In genomic region chr12:3748620-3749019, GRCh38 we compare ENCODE assay signal across 20 cellular contexts. TPM values are rescaled to one million over a fixed set of nuclear protein-coding genes. Genes with fewer than 3 reads are reported as not detected.
A peak's percentile ranks its signal among the peaks of the same experiment; 100 is the strongest.
DNase-seq lines count a peak whose midpoint lies in the region; ATAC-seq and TF ChIP-seq lines count a peak whose summit lies in the region.
"Had no signal": no experiment of that assay in that cellular context is flagged by ENCODE, and none has a peak within 500 bp of the region (broad histone marks: within the 10 kb centered on the region; RNA-seq: fewer than 3 reads in every experiment).

No MANE protein-coding gene starts in this region.

- TF ChIP-seq CTCF in breast epithelium (IDR thresholded peaks at IDR 0.05) (no peak), MCF 10A (IDR thresholded peaks at IDR 0.05; ENCODE audit: unreplicated experiment) (no peak), foreskin fibroblast (IDR thresholded peaks at IDR 0.05; ENCODE audit: low read depth, low read length) (no peak)

- H3K9me3 ChIP-seq in breast epithelium = no peaks in the 10 kb centered on the region
- H3K9me3 ChIP-seq: body of pancreas, MG63, SK-N-SH, thoracic aorta had no signal

- H3K4me3 ChIP-seq in breast epithelium = no peak overlapping the region
- H3K4me3 ChIP-seq in foreskin fibroblast (ENCODE audit: low read depth in 1 of 2, low read length in 2 of 2) = no peak overlapping the region
- H3K4me3 ChIP-seq: body of pancreas, MG63, thoracic aorta had no signal

- intact Hi-C loops in breast epithelium (cut with DNase I; ENCODE audit: low total_unique reads) = no loop called here
- intact Hi-C loops in MCF 10A (cut with micrococcal nuclease) = no loop called here

- H3K27me3 Mint-ChIP-seq in MCF 10A (ENCODE audit: insufficient read depth, unreplicated experiment) (peaks cover 10% of the 10 kb centered on the region), immature natural killer cell (ENCODE audit: low read depth in 3 of 3) (peaks cover 7 to 26% (median 15%) of the 10 kb centered on the region in 3 donors)
- H3K27me3 Mint-ChIP-seq: effector memory CD8-positive, alpha-beta T cell; memory B cell; naive B cell; stimulated activated memory B cell treated with anti-CD40 and anti-IgM and Interleukin-4, amounts not matched to agents 10 μg/mL and 1 μg/mL and 100 μg/mL, for 72 hours had no signal

- no peaks in the 10 kb centered on the region for H3K36me3 ChIP-seq in breast epithelium
- H3K36me3 ChIP-seq: MG63, thoracic aorta had no signal

- no peaks in the 10 kb centered on the region for H3K9me3 Mint-ChIP-seq in MCF 10A (ENCODE audit: unreplicated experiment)
- H3K9me3 Mint-ChIP-seq in immature natural killer cell = no peaks in the 10 kb centered on the region
- H3K9me3 Mint-ChIP-seq: effector memory CD8-positive, alpha-beta T cell; memory B cell; stimulated activated memory B cell treated with anti-CD40 and anti-IgM and Interleukin-4, amounts not matched to agents 10 μg/mL and 1 μg/mL and 100 μg/mL, for 72 hours had no signal

- H3K4me3 Mint-ChIP-seq in MCF 10A (ENCODE audit: unreplicated experiment) (no peak overlapping the region), immature natural killer cell (no peak overlapping the region)
- H3K4me3 Mint-ChIP-seq: memory B cell; stimulated activated memory B cell treated with anti-CD40 and anti-IgM and Interleukin-4, amounts not matched to agents 10 μg/mL and 1 μg/mL and 100 μg/mL, for 72 hours had no signal

- H3K27me3 ChIP-seq in breast epithelium = no peaks in the 10 kb centered on the region
- H3K27me3 ChIP-seq: body of pancreas, MG63 had no signal

- DNase-seq in breast epithelium (ENCODE audit: low spot score in 2 of 2) (peak in 1 of 2 donors; percentile 39), MCF 10A (ENCODE audit: unreplicated experiment) (no peak), SK-N-DZ (ENCODE audit: low spot score) (peak; percentile 17), immature natural killer cell (no peak), NCI-H526 (lab: John Stamatoyannopoulos, UW) (no peak), foreskin fibroblast (no peak)
- DNase-seq: activated CD4-positive, CD25-positive, alpha-beta regulatory T cell; body of pancreas; effector memory CD8-positive, alpha-beta T cell; IMR-90; MG63; naive B cell; NCI-H1436 treated with DMSO at 0.1 percent for 48 hours; NCI-H446; SK-N-SH had no signal

- BruUV-seq in MCF 10A (replicated peaks; lab: Mats Ljungman, UMichigan) = no TSS peak

- H3K4me1 ChIP-seq in breast epithelium = no peaks in the 10 kb centered on the region

- TF ChIP-seq POLR2A in breast epithelium (IDR thresholded peaks at IDR 0.05) = no peak

- H3K36me3 Mint-ChIP-seq in MCF 10A (ENCODE audit: insufficient read depth, unreplicated experiment) = no peaks in the 10 kb centered on the region
- peaks cover 14 to 34% (median 20%) of the 10 kb centered on the region in 3 donors for H3K36me3 Mint-ChIP-seq in immature natural killer cell

- no peak overlapping the region for H3K27ac Mint-ChIP-seq in MCF 10A (ENCODE audit: low read depth, unreplicated experiment)
- H3K27ac Mint-ChIP-seq in immature natural killer cell = peak overlapping the region in 5 of 6 donors; percentile 56 to 83 (median 78)
- H3K27ac Mint-ChIP-seq: activated T-helper 2 cell treated with anti-CD3 and anti-CD28 coated beads, Interferon-gamma antibody, Interleukin-2, Interleukin-4, amounts not matched to agents 10 μg/mL and 5 μg/mL and 100 μg/mL, durations not matched to agents 14 hours and 24 hours and 36 hours; memory B cell; stimulated activated memory B cell treated with anti-CD40 and anti-IgM and Interleukin-4, amounts not matched to agents 10 μg/mL and 1 μg/mL and 100 μg/mL, for 72 hours had no signal

- ATAC-seq in GM21526 (IDR thresholded peaks at IDR 0.05; ENCODE audit: low FRiP score, unreplicated experiment) = no peak
- ATAC-seq: body of pancreas; effector memory CD8-positive, alpha-beta T cell; stimulated activated memory B cell treated with anti-CD40 and anti-IgM and Interleukin-4, amounts not matched to agents 10 μg/mL and 1 μg/mL and 100 μg/mL, for 72 hours had no signal

- CTCF ChIA-PET in MCF 10A (lab: Yijun Ruan, JAX) = interaction anchor here (0.7 kb wide), 1 partner anchor 1324 kb away, joined by 3 read pairs; no protein-coding TSS in a partner anchor

- H3K27ac ChIP-seq in breast epithelium = peak overlapping the region; percentile 80 to 90
- H3K27ac ChIP-seq: body of pancreas, thoracic aorta had no signal

- POLR2A ChIA-PET in MCF 10A (lab: Yijun Ruan, JAX) = no interaction called here

- H3K4me1 Mint-ChIP-seq in MCF 10A (ENCODE audit: insufficient read depth, unreplicated experiment) (no peaks in the 10 kb centered on the region), immature natural killer cell (peaks cover 87 to 91% of the 10 kb centered on the region in 2 donors)

RNA-seq across cellular contexts. Expression of gene CRACR2A, which starts 4.3 kb away (rescaled TPM):
- total RNA-seq in breast epithelium = 10 to 100 TPM in 2 of 3 donors, 1 to 10 TPM in 1; 5.3 to 17.3 (median 15.1) TPM
- total RNA-seq in MCF 10A (2022) = not detected in 2 replicates
- polyA plus RNA-seq in SK-N-DZ (2014; cell fraction: cytosol; rRNA removed) = 2.9 and 4.1 TPM in 2 replicates
- polyA plus RNA-seq in SK-N-DZ (2014; cell fraction: nucleus; rRNA removed) = 2.2 and 6.7 TPM in 2 replicates
- 10 to 100 TPM in 2 of 3 donors, 1 to 10 TPM in 1; 4.0 to 33.9 (median 16.5) TPM for polyA plus RNA-seq in immature natural killer cell
